18 cellular contexts compared by ENCODE assay signal in the genomic region with DNA sequence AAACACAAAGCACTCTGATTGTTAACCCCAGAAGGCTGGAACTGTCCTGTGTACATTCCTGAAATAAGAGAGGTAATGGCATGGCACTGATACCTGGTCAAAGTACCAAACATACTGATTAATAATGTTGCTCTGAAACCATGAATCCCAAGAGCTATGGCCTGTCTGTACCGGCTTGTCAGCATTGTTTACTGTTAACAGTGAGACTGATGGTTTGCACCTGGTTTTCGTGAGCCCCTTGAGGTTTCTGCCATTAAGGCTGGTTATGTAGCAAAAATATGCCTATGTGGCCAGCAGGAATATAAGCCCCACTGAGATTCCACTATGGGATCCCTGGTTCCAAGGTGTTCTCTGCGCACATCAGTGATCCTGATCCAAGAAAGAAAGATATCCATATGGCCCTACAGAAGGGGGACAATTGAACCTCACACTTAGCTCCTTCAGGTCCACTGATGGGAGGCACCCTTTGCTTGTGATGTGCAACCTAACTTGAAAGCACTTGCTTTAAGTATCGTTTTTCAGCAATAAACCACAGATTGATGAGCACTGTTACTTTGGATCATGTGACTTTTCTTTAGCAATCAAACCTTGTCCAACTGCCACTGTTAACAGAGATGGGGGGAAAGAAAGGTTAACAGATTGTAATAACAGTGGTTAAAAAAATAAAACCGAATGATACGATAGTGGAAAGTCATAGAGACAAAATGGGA.
A peak's percentile ranks its signal among the peaks of the same experiment; 100 is the strongest.
DNase-seq lines count a peak whose midpoint lies in the region; ATAC-seq, FAIRE-seq and TF ChIP-seq lines count a peak whose summit lies in the region.
"Had no signal": no experiment of that assay in that cellular context is flagged by ENCODE, and none has a peak within 500 bp of the region (broad histone marks: within the 10 kb centered on the region; RNA-seq: fewer than 3 reads in every experiment).

No MANE protein-coding gene starts in this region.

- H3K79me2 ChIP-seq in HepG2 (ENCODE audit: insufficient read depth, low read length), result peaks cover 90% of the 10 kb centered on the region

- no peak for FAIRE-seq in HepG2 (lab: Jason Lieb, UNC)
- FAIRE-seq: GM18507, HTR-8/SVneo had no signal

- no peak for TF ChIP-seq RAD21 in HepG2 (CRISPR knock-in tag; IDR thresholded peaks at IDR 0.05)

- TF ChIP-seq POLR2A in HepG2 (IDR thresholded peaks at IDR 0.05; ENCODE audit: insufficient read depth in 1 of 2, low read depth in 2 of 2, low read length in 2 of 2) (no peak), right lobe of liver (IDR thresholded peaks at IDR 0.05) (no peak)

- peak overlapping the region in 1 of 2 donors; percentile 12 for H3K4me3 Mint-ChIP-seq in effector memory CD8-positive, alpha-beta T cell
- no peak overlapping the region for H3K4me3 Mint-ChIP-seq in stimulated activated naive CD8-positive, alpha-beta T cell treated with anti-CD3 and anti-CD28 coated beads, Interleukin-15, amount 100 ng/mL, for 72 hours

- H4K20me1 ChIP-seq in HepG2 (ENCODE audit: insufficient read depth, low read length), result peaks cover 54% of the 10 kb centered on the region

- H3K4me2 ChIP-seq in HepG2 (ENCODE audit: low read depth, low read length), result no peak overlapping the region
- H3K4me2 ChIP-seq: SK-N-SH had no signal

- no peaks in the 10 kb centered on the region for H3K9me3 Mint-ChIP-seq in effector memory CD8-positive, alpha-beta T cell
- H3K9me3 Mint-ChIP-seq in stimulated activated naive CD8-positive, alpha-beta T cell treated with anti-CD3 and anti-CD28 coated beads, Interleukin-15, amount 100 ng/mL, for 72 hours, result no peaks in the 10 kb centered on the region

- H3K27me3 Mint-ChIP-seq in effector memory CD8-positive, alpha-beta T cell, result no peaks in the 10 kb centered on the region
- no peaks in the 10 kb centered on the region for H3K27me3 Mint-ChIP-seq in stimulated activated naive CD8-positive, alpha-beta T cell treated with anti-CD3 and anti-CD28 coated beads, Interleukin-15, amount 100 ng/mL, for 72 hours

- peaks cover 2 to 5% of the 10 kb centered on the region in 2 experiments; a peak in 1 of 5 replicates for H3K36me3 ChIP-seq in HepG2 (replicated peaks in 1 of 2; ENCODE audit: control insufficient read depth in 1 of 2, insufficient read depth in 2 of 2, low read length in 2 of 2)
- H3K36me3 ChIP-seq in right lobe of liver, result no peaks in the 10 kb centered on the region
- H3K36me3 ChIP-seq in A673 (ENCODE audit: insufficient read depth, low read length, poor library complexity, severe bottlenecking), result peaks cover 8% of the 10 kb centered on the region
- H3K36me3 ChIP-seq: suprapubic skin had no signal

- in situ Hi-C loops in HepG2 (cut with HindIII; ENCODE audit: extremely low pct_ligation_motif_present, low pct_unique_long_range_greater_than_20kb), result no loop called here

- H3K4me3 ChIP-seq in HepG2 (replicated peaks in 1 of 3; ENCODE audit: insufficient read depth in 1 of 3, low read depth in 2 of 3, low read length in 3 of 3) (no peak overlapping the region), right lobe of liver (no peak overlapping the region), A673 (ENCODE audit: low read depth, low read length, poor library complexity, severe bottlenecking) (no peak overlapping the region)
- H3K4me3 ChIP-seq: body of pancreas, suprapubic skin had no signal

- H2AFZ ChIP-seq in HepG2 (ENCODE audit: low read length), result no peak overlapping the region

- TF ChIP-seq CTCF in HepG2 (CRISPR knock-in tag; IDR thresholded peaks at IDR 0.05) (no peak), right lobe of liver (IDR thresholded peaks at IDR 0.05) (no peak), A673 (conservative IDR thresholded peaks at IDR 0.05; ENCODE audit: low read depth, low read length) (no peak)

- intact Hi-C loops in HepG2 (cut with micrococcal nuclease; ENCODE audit: unreplicated experiment) (no loop called here), right lobe of liver (cut with DNase I) (no loop called here), A673 (cut with micrococcal nuclease; ENCODE audit: unreplicated experiment) (no loop called here)

- no peak for DNase-seq in HepG2 (ENCODE audit: low spot score)
- DNase-seq in right lobe of liver, result no peak
- DNase-seq in NCI-H2107 (lab: John Stamatoyannopoulos, UW), result peak; percentile 79
- no peak for DNase-seq in effector memory CD8-positive, alpha-beta T cell
- DNase-seq in stimulated activated naive CD8-positive, alpha-beta T cell treated with anti-CD3 and anti-CD28 coated beads, Interleukin-15, amount 100 ng/mL, for 72 hours, result no peak
- no peak for DNase-seq in activated naive CD4-positive, alpha-beta T cell treated with Interleukin-2 at 50 U/mL for 16 hours
- no peak for DNase-seq in A673 (ENCODE audit: low spot score)
- DNase-seq: activated T-cell treated with anti-CD3 and anti-CD28 coated beads, Interleukin-2, amount 50 U/mL, for 48 hours; body of pancreas; head of caudate nucleus; kidney glomerular epithelial cell; NCI-H1092 treated with DMSO at 0.1 percent for 48 hours; SK-N-SH had no signal

- peak overlapping the region; percentile 11 to 51 for H3K27ac Mint-ChIP-seq in effector memory CD8-positive, alpha-beta T cell
- peak overlapping the region in 1 of 2 donors; percentile 41 for H3K27ac Mint-ChIP-seq in stimulated activated naive CD8-positive, alpha-beta T cell treated with anti-CD3 and anti-CD28 coated beads, Interleukin-15, amount 100 ng/mL, for 72 hours

- peaks cover 30% of the 10 kb centered on the region for H3K4me1 ChIP-seq in HepG2 (ENCODE audit: insufficient read depth, low read length)
- peaks cover 0 to 3% (median 0%) of the 10 kb centered on the region in 4 donors for H3K4me1 ChIP-seq in right lobe of liver
- peaks cover 20% of the 10 kb centered on the region for H3K4me1 ChIP-seq in A673 (ENCODE audit: insufficient read depth, low read length, poor library complexity, severe bottlenecking)

- no peaks in the 10 kb centered on the region for H3K9me3 ChIP-seq in HepG2 (ENCODE audit: low read length)
- no peaks in the 10 kb centered on the region for H3K9me3 ChIP-seq in right lobe of liver
- peaks cover 14% of the 10 kb centered on the region for H3K9me3 ChIP-seq in A673 (ENCODE audit: low read depth, low read length, poor library complexity, severe bottlenecking)
- H3K9me3 ChIP-seq: body of pancreas, SK-N-SH, suprapubic skin had no signal

- no TSS peak for BruUV-seq in HepG2 (replicated peaks; lab: Mats Ljungman, UMichigan)
- BruUV-seq in A673 (replicated peaks; lab: Mats Ljungman, UMichigan), result no TSS peak

- TF ChIP-seq EP300 in HepG2 (IDR thresholded peaks at IDR 0.05; ENCODE audit: low read depth in 2 of 2, low read length in 2 of 2) (no peak), HepG2 (CRISPR knock-in tag; IDR thresholded peaks at IDR 0.05; ENCODE audit: borderline replicate concordance) (no peak)

- no peak overlapping the region for H3K9ac ChIP-seq in HepG2 (ENCODE audit: insufficient read depth, low read depth, low read length)
- H3K9ac ChIP-seq: SK-N-SH had no signal

- WGBS in HepG2 (ENCODE audit: low lambda C conversion rate), result 96% methylated on average over 5 of the region's 6 CpGs
- 76% methylated on average over 4 of the region's 6 CpGs for WGBS in right lobe of liver (ENCODE audit: insufficient coverage, low coverage, low lambda C conversion rate, missing lambda C conversion rate)

- POLR2A ChIA-PET in HepG2 (lab: Yijun Ruan, JAX), result no interaction called here
- POLR2A ChIA-PET in A673 (lab: Charles Lee; ENCODE audit: low non-redundant PET), result interaction anchor here (0.7 kb wide), 2 partner anchors 61 to 276 kb away, joined by 8 to 9 read pairs; no protein-coding TSS in a partner anchor

- H3K27ac ChIP-seq in HepG2 (ENCODE audit: extremely low read length, insufficient read depth, low read length), result no peak overlapping the region
- no peak overlapping the region for H3K27ac ChIP-seq in right lobe of liver
- H3K27ac ChIP-seq in A673 (ENCODE audit: low read depth, low read length, poor library complexity, severe bottlenecking), result no peak overlapping the region
- H3K27ac ChIP-seq: body of pancreas, suprapubic skin had no signal

- peaks cover 24% of the 10 kb centered on the region for H3K36me3 Mint-ChIP-seq in effector memory CD8-positive, alpha-beta T cell (ENCODE audit: insufficient read depth)

- CTCF ChIA-PET in HepG2 (lab: Yijun Ruan, JAX; ENCODE audit: low intra/inter-chr PET ratio, low total read pairs) (no interaction called here), A673 (lab: Charles Lee) (no interaction called here)

- H3K27me3 ChIP-seq in HepG2 (ENCODE audit: control insufficient read depth in 1 of 2, insufficient read depth in 2 of 2, low read length in 2 of 2), result no peaks in the 10 kb centered on the region
- H3K27me3 ChIP-seq in right lobe of liver, result no peaks in the 10 kb centered on the region
- H3K27me3 ChIP-seq in A673 (replicated peaks; ENCODE audit: insufficient read depth, low read depth, low read length, poor library complexity), result no peaks in the 10 kb centered on the region
- H3K27me3 ChIP-seq: body of pancreas, suprapubic skin had no signal

- ATAC-seq in HepG2 (peak; percentile 24; the same call in 1 of the 3 replicates), right lobe of liver (no peak), GM18868 (IDR thresholded peaks at IDR 0.05; ENCODE audit: unreplicated experiment) (no peak)
- peak; percentile 46 for ATAC-seq in effector memory CD8-positive, alpha-beta T cell (replicated peaks)
- ATAC-seq in stimulated activated naive CD8-positive, alpha-beta T cell treated with anti-CD3 and anti-CD28 coated beads, Interleukin-15, amount 100 ng/mL, for 72 hours, result peak; percentile 39
- ATAC-seq: activated CD4-positive, CD25-positive, alpha-beta regulatory T cell treated with anti-CD3 and anti-CD28 coated beads, Interleukin-2, amount 50 U/mL, for 24 hours; body of pancreas had no signal

- H3K4me1 Mint-ChIP-seq in effector memory CD8-positive, alpha-beta T cell (ENCODE audit: low read depth in 2 of 2), result peaks cover 55 to 68% of the 10 kb centered on the region in 2 donors
- peaks cover 64% of the 10 kb centered on the region for H3K4me1 Mint-ChIP-seq in stimulated activated naive CD8-positive, alpha-beta T cell treated with anti-CD3 and anti-CD28 coated beads, Interleukin-15, amount 100 ng/mL, for 72 hours

TF ChIP-seq in HepG2, 621 proteins besides CTCF, POLR2A, EP300 and RAD21 (continues in another document):
- TF ChIP-seq TBL1XR1 (IDR thresholded peaks at IDR 0.05; ENCODE audit: borderline replicate concordance, low read length, partially characterized antibody), result no peak
- no peak for TF ChIP-seq ZNF781 (CRISPR knock-in tag; IDR thresholded peaks at IDR 0.05; ENCODE audit: borderline replicate concordance, not compliant biosample characterization)
- no peak for TF ChIP-seq ZC3H13 (CRISPR knock-in tag; IDR thresholded peaks at IDR 0.05)
- no peak for TF ChIP-seq ZKSCAN1 (IDR thresholded peaks at IDR 0.05; ENCODE audit: low read length)
- TF ChIP-seq CAMTA2 (CRISPR knock-in tag; IDR thresholded peaks at IDR 0.05; ENCODE audit: borderline replicate concordance), result no peak
- no peak for TF ChIP-seq SNAPC2 (CRISPR knock-in tag; IDR thresholded peaks at IDR 0.05)
- no peak for TF ChIP-seq FOXK1 (CRISPR knock-in tag; IDR thresholded peaks at IDR 0.05; ENCODE audit: borderline replicate concordance, low read depth)

Comparison
In these comparisons a context has a peak if more than half of its experiments do, and no peak if none do; other contexts are left out.
1. ATAC-seq: peak in HepG2 (single experiment), effector memory CD8-positive, alpha-beta T cell (single experiment) and stimulated activated naive CD8-positive, alpha-beta T cell treated with anti-CD3 and anti-CD28 coated beads, Interleukin-15, amount 100 ng/mL, for 72 hours (single experiment); none in right lobe of liver (0 of 4) and GM18868 (single experiment).